In genomic region chr17:44346064-44346844, GRCh38 we compare ENCODE assay signal across 8 cellular contexts. TPM values are rescaled to one million over a fixed set of nuclear protein-coding genes. Genes with fewer than 3 reads are reported as not detected.
DNase-seq lines count a peak whose midpoint lies in the region; ATAC-seq and TF ChIP-seq lines count a peak whose summit lies in the region.

No MANE protein-coding gene starts in this region.

- H3K14ac ChIP-seq in trophoblast cell (ENCODE audit: low read length): no peak overlapping the region

- H3K27ac ChIP-seq in PC-9 (no peak overlapping the region), trophoblast cell (ENCODE audit: low read depth, low read length) (no peak overlapping the region)

- CTCF ChIA-PET in Calu3 (lab: Charles Lee): interaction anchor here (0.6 to 2.2 kb wide), 18 partner anchors 12 to 402 kb away, joined by 3 to 11 read pairs (median 5); partner anchors contain the start of genes ATXN7L3, FAM171A2, RUNDC3A and TMUB2
- CTCF ChIA-PET in PC-9 (lab: Charles Lee): interaction anchor here (0.5 to 1.1 kb wide), 2 partner anchors 19 to 276 kb away, joined by 3 read pairs; no protein-coding TSS in a partner anchor

- no peak overlapping the region for H4K12ac ChIP-seq in trophoblast cell (ENCODE audit: low read depth, low read length)

- TSS peak; percentile 45 for BruUV-seq in Calu3 (replicated peaks; lab: Mats Ljungman, UMichigan)
- no TSS peak for BruUV-seq in PC-9 (replicated peaks; lab: Mats Ljungman, UMichigan)

- DNase-seq in Calu3: no peak
- no peak for DNase-seq in PC-9
- DNase-seq in epithelial cell of proximal tubule (ENCODE audit: low read depth): no peak
- DNase-seq in trophoblast cell: no peak
- DNase-seq in SHP77 treated with DMSO at 0.1 percent for 48 hours (lab: John Stamatoyannopoulos, UW): no peak
- DNase-seq in C1 segment of cervical spinal cord (lab: John Stamatoyannopoulos, UW): no peak
- no peak for DNase-seq in effector CD4-positive, alpha-beta T cell

- H3K4me3 Mint-ChIP-seq in Calu3 (ENCODE audit: low read depth, unreplicated experiment): peak overlapping the region; percentile 97

- H3K4ac ChIP-seq in trophoblast cell (ENCODE audit: low read depth, low read length): no peak overlapping the region

- H3K79me1 ChIP-seq in trophoblast cell (ENCODE audit: low read length): peaks cover 3% of the 10 kb centered on the region

- H3F3A ChIP-seq in PC-9 (ENCODE audit: insufficient read depth, low read depth): peaks cover 2% of the 10 kb centered on the region; the same call in 1 of the 2 replicates

- H3K27me3 Mint-ChIP-seq in Calu3 (ENCODE audit: unreplicated experiment): no peaks in the 10 kb centered on the region

- H2BK120ac ChIP-seq in trophoblast cell (ENCODE audit: insufficient read depth, low read length, poor library complexity): no peak overlapping the region

- H3K27me3 ChIP-seq in PC-9 (ENCODE audit: insufficient read depth, low read depth): no peaks in the 10 kb centered on the region
- no peaks in the 10 kb centered on the region for H3K27me3 ChIP-seq in trophoblast cell (ENCODE audit: insufficient read depth, low read length)

- POLR2A ChIA-PET in PC-9 (lab: Charles Lee; ENCODE audit: unreplicated experiment): interaction anchor here (0.6 to 1.5 kb wide), 2 partner anchors 19 to 416 kb away, joined by 5 to 7 read pairs; no protein-coding TSS in a partner anchor

- ATAC-seq in HG02885 (IDR thresholded peaks at IDR 0.05; ENCODE audit: poor library complexity, unreplicated experiment): no peak

- H3K9me3 ChIP-seq in PC-9 (ENCODE audit: insufficient read depth, low read depth) (no peaks in the 10 kb centered on the region), trophoblast cell (ENCODE audit: insufficient read depth, low read depth, low read length) (no peaks in the 10 kb centered on the region)

- H3K27ac Mint-ChIP-seq in Calu3 (ENCODE audit: unreplicated experiment): peak overlapping the region; percentile 93

- TF ChIP-seq CTCF in Calu3 (IDR thresholded peaks at IDR 0.05; ENCODE audit: unreplicated experiment) (no peak), PC-9 (conservative IDR thresholded peaks at IDR 0.05) (peak; percentile 19; the same call in 1 of the 2 replicates), epithelial cell of proximal tubule (conservative IDR thresholded peaks at IDR 0.05; ENCODE audit: low read depth, low read length) (no peak)

- peak overlapping the region; percentile 93 for H3K4me2 ChIP-seq in PC-9
- H3K4me2 ChIP-seq in trophoblast cell (ENCODE audit: low read length): peak overlapping the region; percentile 97

- H2AFZ ChIP-seq in PC-9: no peak overlapping the region
- no peak overlapping the region for H2AFZ ChIP-seq in trophoblast cell (ENCODE audit: insufficient read depth, low read length, poor library complexity)

- WGBS in trophoblast cell (ENCODE audit: extremely low coverage, insufficient coverage, insufficient read length): no CpG with 5 or more reads among the region's 13 CpGs

- H3K4me3 ChIP-seq in PC-9 (peak overlapping the region; percentile 95; the same call in 1 of the 2 replicates), epithelial cell of proximal tubule (ENCODE audit: low read depth, low read length) (peak overlapping the region; percentile 100), trophoblast cell (ENCODE audit: low read depth, low read length) (peak overlapping the region; percentile 74)

- peaks cover 24% of the 10 kb centered on the region for H3K36me3 Mint-ChIP-seq in Calu3 (ENCODE audit: insufficient read depth, unreplicated experiment)

- H3K18ac ChIP-seq in trophoblast cell (ENCODE audit: low read length): no peak overlapping the region

- H2BK5ac ChIP-seq in trophoblast cell (ENCODE audit: low read depth, low read length, poor library complexity): no peak overlapping the region

- H3K79me2 ChIP-seq in PC-9 (ENCODE audit: low read depth) (peaks cover 7% of the 10 kb centered on the region; the same call in 1 of the 2 replicates), trophoblast cell (ENCODE audit: control insufficient read depth, insufficient read depth, low read length, poor library complexity) (no peaks in the 10 kb centered on the region)

- no peak overlapping the region for H3K23ac ChIP-seq in trophoblast cell (ENCODE audit: low read length)

- no peaks in the 10 kb centered on the region for H3K9me3 Mint-ChIP-seq in Calu3 (ENCODE audit: low read depth, unreplicated experiment)

- H3K36me3 ChIP-seq in PC-9 (ENCODE audit: low read depth) (no peaks in the 10 kb centered on the region), trophoblast cell (ENCODE audit: control insufficient read depth in 1 of 2, insufficient read depth in 2 of 2, low read length in 2 of 2) (peaks cover 19 to 23% of the 10 kb centered on the region in 2 experiments)

- no peak overlapping the region for H2AK5ac ChIP-seq in trophoblast cell (ENCODE audit: low read length)

- H4K20me1 ChIP-seq in PC-9 (ENCODE audit: insufficient read depth): peaks cover 10% of the 10 kb centered on the region; the same call in 1 of the 2 replicates

- no peak overlapping the region for H4K8ac ChIP-seq in trophoblast cell (ENCODE audit: low read depth, low read length)

- H2BK12ac ChIP-seq in trophoblast cell (ENCODE audit: low read length): no peak overlapping the region

- no peaks in the 10 kb centered on the region for H3K9me2 ChIP-seq in PC-9 (ENCODE audit: insufficient read depth)

- H3K4me1 Mint-ChIP-seq in Calu3 (ENCODE audit: low read depth, unreplicated experiment): peaks cover 11% of the 10 kb centered on the region

- H3K9ac ChIP-seq in trophoblast cell (ENCODE audit: low read length): no peak overlapping the region

- H4K91ac ChIP-seq in trophoblast cell (ENCODE audit: low read depth, low read length): no peak overlapping the region

- intact Hi-C loops in Calu3 (cut with micrococcal nuclease; ENCODE audit: unreplicated experiment): loop anchor here (5.0 kb wide), 2 partner anchors 124 to 144 kb away; no protein-coding TSS in a partner anchor
- intact Hi-C loops in PC-9 (cut with micrococcal nuclease; ENCODE audit: unreplicated experiment): loop anchor here (10.0 kb wide), 1 partner anchor 271 kb away; the partner anchor contains the start of gene G6PC3

- H3K4me1 ChIP-seq in PC-9 (replicated peaks; ENCODE audit: insufficient read depth): peaks cover 8% of the 10 kb centered on the region
- H3K4me1 ChIP-seq in trophoblast cell (ENCODE audit: control insufficient read depth in 1 of 2, insufficient read depth in 2 of 2, low read length in 2 of 2): peaks cover 3 to 7% of the 10 kb centered on the region in 2 experiments

RNA-seq across cellular contexts. Expression of gene GRN, which starts 1.2 kb away (rescaled TPM):
- total RNA-seq in Calu3 (2022): 376 and 480 TPM in 2 replicates
- 226 and 413 TPM in 2 replicates for total RNA-seq in PC-9 (2021)
- total RNA-seq in epithelial cell of proximal tubule: 195 and 567 TPM in 2 replicates
- 207 and 227 TPM in 2 replicates for polyA plus RNA-seq in trophoblast cell (2013)

RNA-seq across cellular contexts. Expression of gene FAM171A2, which starts 17.4 kb away (rescaled TPM):
- total RNA-seq in Calu3 (2022): 0.95 and 2.0 TPM in 2 replicates
- 8.3 and 11.8 TPM in 2 replicates for total RNA-seq in PC-9 (2021)
- total RNA-seq in epithelial cell of proximal tubule: 8.0 and 15.0 TPM in 2 replicates
- 8.4 and 8.6 TPM in 2 replicates for polyA plus RNA-seq in trophoblast cell (2013)

RNA-seq across cellular contexts. Expression of gene SLC25A39, which starts 21.6 kb away (rescaled TPM):
- total RNA-seq in Calu3 (2022) (271 and 297 TPM in 2 replicates), PC-9 (2021) (164 and 204 TPM in 2 replicates), epithelial cell of proximal tubule (161 and 197 TPM in 2 replicates)
- polyA plus RNA-seq in trophoblast cell (2013): 96.0 and 97.4 TPM in 2 replicates

RNA-seq across cellular contexts. Expression of gene RUNDC3A, which starts 37.9 kb away (rescaled TPM):
- 0.86 and 1.2 TPM in 2 replicates for total RNA-seq in Calu3 (2022)
- total RNA-seq in PC-9 (2021): not detected in 2 replicates
- 0.07 and 2.2 TPM in 2 replicates for total RNA-seq in epithelial cell of proximal tubule
- polyA plus RNA-seq in trophoblast cell (2013): 0.08 and 0.12 TPM in 2 replicates

RNA-seq across cellular contexts. Expression of gene ITGA2B, which starts 43.2 kb away (rescaled TPM):
- 1.2 and 1.6 TPM in 2 replicates for total RNA-seq in Calu3 (2022)
- total RNA-seq in PC-9 (2021): 5.7 TPM in 2 replicates
- total RNA-seq in epithelial cell of proximal tubule: 0.14 and 0.81 TPM in 2 replicates
- 0.54 and 0.67 TPM in 2 replicates for polyA plus RNA-seq in trophoblast cell (2013)
